In the genomic region with DNA sequence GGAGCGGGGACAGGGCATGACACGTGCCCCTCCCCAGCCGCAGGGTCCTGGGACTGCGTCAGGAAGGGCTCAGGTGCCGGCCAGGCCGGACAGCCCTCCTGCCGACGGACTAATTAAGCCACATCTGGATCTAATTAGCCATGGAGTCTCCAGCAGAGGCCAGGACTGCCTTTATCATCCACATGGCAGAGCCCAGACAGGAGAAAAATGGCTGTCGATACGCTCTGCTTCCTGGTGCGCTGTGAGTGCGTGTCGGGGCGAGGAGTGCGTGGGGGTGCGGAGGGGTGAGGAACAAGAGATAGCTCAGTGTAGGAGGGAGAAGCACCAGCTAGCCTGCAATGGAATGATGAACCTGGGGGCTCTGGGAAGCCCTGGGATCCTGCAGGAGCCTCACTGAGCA, we compare ENCODE assay signal across 16 cellular contexts.
"Had no signal": no experiment of that assay in that cellular context is flagged by ENCODE, and none has a peak within 500 bp of the region (broad histone marks: within the 10 kb centered on the region; RNA-seq: fewer than 3 reads in every experiment).

No MANE protein-coding gene starts in this region.

- H3K27ac Mint-ChIP-seq: activated CD8-positive, alpha-beta memory T cell treated with anti-CD3 and anti-CD28 coated beads, Interleukin-2, amount 10 ng/mL, durations not matched to agents 7 days and 5 days; natural killer cell treated with Interleukin-12 subunit alpha and Interleukin-12 subunit beta and Interleukin-15 and Interleukin-18, amount 100 ng/mL, for 72 hours had no signal

- H3K9me3 ChIP-seq: left lung, ovary, stomach had no signal

- H3K4me1 Mint-ChIP-seq: activated CD8-positive, alpha-beta memory T cell treated with anti-CD3 and anti-CD28 coated beads, Interleukin-2, amount 10 ng/mL, durations not matched to agents 7 days and 5 days had no signal

- H3K36me3 Mint-ChIP-seq: activated CD8-positive, alpha-beta memory T cell treated with anti-CD3 and anti-CD28 coated beads, Interleukin-2, amount 10 ng/mL, durations not matched to agents 7 days and 5 days; activated naive CD4-positive, alpha-beta T cell treated with anti-CD3 and anti-CD28 coated beads, Interleukin-2, amount 50 U/mL, for 72 hours; natural killer cell treated with Interleukin-12 subunit alpha and Interleukin-12 subunit beta and Interleukin-15 and Interleukin-18, amount 100 ng/mL, for 72 hours had no signal

- H3K36me3 ChIP-seq: brain microvascular endothelial cell, left lung, ovary, stomach had no signal

- DNase-seq: activated CD4-positive, alpha-beta T cell treated with anti-CD3 and anti-CD28 coated beads for 1 hour; activated CD4-positive, alpha-beta T cell treated with anti-CD3 and anti-CD28 coated beads, Interleukin-2, amount 50 U/mL, for 48 hours; activated CD8-positive, alpha-beta memory T cell treated with anti-CD3 and anti-CD28 coated beads, Interleukin-2, amount 10 ng/mL, durations not matched to agents 7 days and 5 days; activated effector memory CD4-positive, alpha-beta T cell treated with anti-CD3 and anti-CD28 coated beads, Interleukin-2, amount 50 U/mL, for 16 hours; activated T-cell treated with anti-CD3 and anti-CD28 coated beads, Interleukin-2, amount 50 U/mL, for 4 hours; brain microvascular endothelial cell; cerebellar nuclear complex; dermis blood vessel endothelial cell; erythroblast; foreskin keratinocyte; left lung; ovary; stimulated activated CD4-positive, alpha-beta T cell treated with anti-CD3 and anti-CD28 coated beads, Interleukin-15, amount 100 ng/mL, for 24 hours; stomach had no signal

- ATAC-seq: activated CD8-positive, alpha-beta memory T cell treated with anti-CD3 and anti-CD28 coated beads, Interleukin-2, amount 10 ng/mL, durations not matched to agents 7 days and 5 days; activated naive CD4-positive, alpha-beta T cell treated with anti-CD3 and anti-CD28 coated beads, Interleukin-2, amount 50 U/mL, for 72 hours; activated T-cell treated with anti-CD3 and anti-CD28 coated beads, Interleukin-2, amount 50 U/mL, for 4 hours; foreskin keratinocyte; left lung had no signal

- H3K9me3 Mint-ChIP-seq: activated naive CD4-positive, alpha-beta T cell treated with anti-CD3 and anti-CD28 coated beads, Interleukin-2, amount 50 U/mL, for 72 hours; activated T-cell treated with anti-CD3 and anti-CD28 coated beads, Interleukin-2, amount 50 U/mL, for 4 hours; natural killer cell treated with Interleukin-12 subunit alpha and Interleukin-12 subunit beta and Interleukin-15 and Interleukin-18, amount 100 ng/mL, for 72 hours had no signal

- H3K4me3 Mint-ChIP-seq: activated CD8-positive, alpha-beta memory T cell treated with anti-CD3 and anti-CD28 coated beads, Interleukin-2, amount 10 ng/mL, durations not matched to agents 7 days and 5 days; activated T-cell treated with anti-CD3 and anti-CD28 coated beads, Interleukin-2, amount 50 U/mL, for 4 hours; natural killer cell treated with Interleukin-12 subunit alpha and Interleukin-12 subunit beta and Interleukin-15 and Interleukin-18, amount 100 ng/mL, for 72 hours had no signal

- H3K27ac ChIP-seq: brain microvascular endothelial cell, foreskin keratinocyte, left lung, ovary, stomach had no signal

- H3K4me1 ChIP-seq: foreskin keratinocyte, left lung, stomach had no signal

- H3K4me3 ChIP-seq: left lung, ovary, stomach had no signal

- H3K27me3 ChIP-seq: foreskin keratinocyte, ovary had no signal

- H3K27me3 Mint-ChIP-seq: activated CD8-positive, alpha-beta memory T cell treated with anti-CD3 and anti-CD28 coated beads, Interleukin-2, amount 10 ng/mL, durations not matched to agents 7 days and 5 days had no signal
